Comparison of ENCODE assay signal across 40 cellular contexts in the genomic region with DNA sequence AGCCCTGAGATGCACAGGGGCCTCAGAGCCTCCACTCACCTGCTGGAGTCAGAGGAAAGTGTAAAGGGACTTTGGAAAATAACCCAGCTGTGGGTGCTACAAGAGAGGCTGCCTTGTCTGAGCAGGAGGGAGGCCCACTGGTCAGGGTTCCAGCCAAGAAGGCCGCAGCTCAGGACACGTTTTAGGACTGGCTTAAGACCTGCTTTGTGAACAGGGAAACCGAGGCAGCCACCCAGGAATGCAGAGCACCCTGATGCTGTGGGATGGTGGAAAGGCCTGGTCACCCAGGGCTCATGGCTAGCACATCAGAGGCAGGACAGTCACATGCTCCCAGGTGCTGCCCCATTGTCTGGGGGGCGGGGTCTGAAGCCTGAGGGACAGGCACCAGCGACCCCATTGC. TPM values are rescaled to one million over a fixed set of nuclear protein-coding genes. Genes with fewer than 3 reads are reported as not detected.
"Had no signal": no experiment of that assay in that cellular context is flagged by ENCODE, and none has a peak within 500 bp of the region (broad histone marks: within the 10 kb centered on the region; RNA-seq: fewer than 3 reads in every experiment).

No MANE protein-coding gene starts in this region.

- H3K27me3 ChIP-seq: adrenal gland, ascending aorta, body of pancreas, brain microvascular endothelial cell, breast epithelium, cardiac muscle cell had no signal

- H3K36me3 Mint-ChIP-seq: activated naive CD4-positive, alpha-beta T cell treated with anti-CD3 and anti-CD28 coated beads, Interleukin-2, amount 10 ng/mL, durations not matched to agents 7 days and 5 days; activated naive CD4-positive, alpha-beta T cell treated with anti-CD3 and anti-CD28 coated beads, Interleukin-2, amount 50 U/mL, for 24 hours; activated naive CD4-positive, alpha-beta T cell treated with anti-CD3 and anti-CD28 coated beads, Interleukin-2, amount 50 U/mL, for 72 hours; activated naive CD8-positive, alpha-beta T cell; activated naive CD8-positive, alpha-beta T cell treated with anti-CD3 and anti-CD28 coated beads for 36 hours; activated naive CD8-positive, alpha-beta T cell treated with anti-CD3 and anti-CD28 coated beads, Interleukin-2, amount 10 ng/mL, durations not matched to agents 7 days and 5 days; brain had no signal

- H3K9me3 Mint-ChIP-seq: activated naive CD4-positive, alpha-beta T cell treated with anti-CD3 and anti-CD28 coated beads for 36 hours; activated naive CD4-positive, alpha-beta T cell treated with anti-CD3 and anti-CD28 coated beads, Interleukin-2, amount 10 ng/mL, durations not matched to agents 7 days and 5 days; activated naive CD4-positive, alpha-beta T cell treated with anti-CD3 and anti-CD28 coated beads, Interleukin-2, amount 50 U/mL, for 24 hours; activated naive CD4-positive, alpha-beta T cell treated with anti-CD3 and anti-CD28 coated beads, Interleukin-2, amount 50 U/mL, for 72 hours; activated naive CD8-positive, alpha-beta T cell treated with anti-CD3 and anti-CD28 coated beads for 36 hours; activated naive CD8-positive, alpha-beta T cell treated with anti-CD3 and anti-CD28 coated beads, Interleukin-2, amount 10 ng/mL, durations not matched to agents 7 days and 5 days; activated naive CD8-positive, alpha-beta T cell treated with anti-CD3 and anti-CD28 coated beads, Interleukin-2, amount 50 U/mL, for 24 hours; activated T-cell treated with anti-CD3 and anti-CD28 coated beads, Interleukin-2, amount 50 U/mL, for 24 hours; activated T-cell treated with anti-CD3 and anti-CD28 coated beads, Interleukin-2, amount 50 U/mL, for 4 hours; activated T-cell treated with anti-CD3 and anti-CD28 coated beads, Interleukin-2, amount 50 U/mL, for 72 hours; activated T-helper 1 cell treated with anti-CD3 and anti-CD28 coated beads, Interleukin-12 subunit alpha, Interleukin-12 subunit beta, Interleukin-2, Interleukin-4 antibody, amounts not matched to agents 30 ng/mL and 10 ng/mL and 1 ng/mL, durations not matched to agents 14 hours and 24 hours and 36 hours; activated T-helper 17 cell treated with anti-CD3 and anti-CD28 coated beads, Interleukin-2, amount 50 U/mL, for 72 hours; activated T-helper 2 cell treated with anti-CD3 and anti-CD28 coated beads, Interferon-gamma antibody, Interleukin-2, Interleukin-4, amounts not matched to agents 10 μg/mL and 5 μg/mL and 100 μg/mL, durations not matched to agents 14 hours and 24 hours and 36 hours; brain; central memory CD8-positive, alpha-beta T cell had no signal

- H3K27ac Mint-ChIP-seq: activated naive CD4-positive, alpha-beta T cell treated with anti-CD3 and anti-CD28 coated beads for 36 hours; activated naive CD4-positive, alpha-beta T cell treated with anti-CD3 and anti-CD28 coated beads, Interleukin-2, amount 10 ng/mL, durations not matched to agents 7 days and 5 days; activated naive CD4-positive, alpha-beta T cell treated with anti-CD3 and anti-CD28 coated beads, Interleukin-2, amount 50 U/mL, for 24 hours; activated naive CD4-positive, alpha-beta T cell treated with anti-CD3 and anti-CD28 coated beads, Interleukin-2, amount 50 U/mL, for 72 hours; activated naive CD8-positive, alpha-beta T cell; activated naive CD8-positive, alpha-beta T cell treated with anti-CD3 and anti-CD28 coated beads for 36 hours; activated naive CD8-positive, alpha-beta T cell treated with anti-CD3 and anti-CD28 coated beads, Interleukin-2, amount 10 ng/mL, durations not matched to agents 7 days and 5 days; activated naive CD8-positive, alpha-beta T cell treated with anti-CD3 and anti-CD28 coated beads, Interleukin-2, amount 50 U/mL, for 24 hours; activated T-cell treated with anti-CD3 and anti-CD28 coated beads, Interleukin-2, amount 50 U/mL, for 24 hours; activated T-cell treated with anti-CD3 and anti-CD28 coated beads, Interleukin-2, amount 50 U/mL, for 72 hours; activated T-helper 1 cell treated with anti-CD3 and anti-CD28 coated beads, Interleukin-12 subunit alpha, Interleukin-12 subunit beta, Interleukin-2, Interleukin-4 antibody, amounts not matched to agents 30 ng/mL and 10 ng/mL and 1 ng/mL, durations not matched to agents 14 hours and 24 hours and 36 hours; activated T-helper 17 cell treated with anti-CD3 and anti-CD28 coated beads, Interleukin-2, amount 50 U/mL, for 72 hours; activated T-helper 2 cell treated with anti-CD3 and anti-CD28 coated beads, Interferon-gamma antibody, Interleukin-2, Interleukin-4, amounts not matched to agents 10 μg/mL and 5 μg/mL and 100 μg/mL, durations not matched to agents 14 hours and 24 hours and 36 hours had no signal

- DNase-seq: activated effector memory CD4-positive, alpha-beta T cell treated with anti-CD3 and anti-CD28 coated beads, Interleukin-2, amount 50 U/mL, for 16 hours; activated effector memory CD4-positive, alpha-beta T cell treated with Interleukin-2 at 50 U/mL for 16 hours; activated gamma-delta T cell; activated gamma-delta T cell treated with Interleukin-2 at 50 U/mL for 16 hours; activated naive CD4-positive, alpha-beta T cell; activated naive CD4-positive, alpha-beta T cell treated with anti-CD3 and anti-CD28 coated beads for 36 hours; activated naive CD4-positive, alpha-beta T cell treated with anti-CD3 and anti-CD28 coated beads, Interleukin-2, amount 10 ng/mL, durations not matched to agents 7 days and 5 days; activated naive CD4-positive, alpha-beta T cell treated with anti-CD3 and anti-CD28 coated beads, Interleukin-2, amount 50 U/mL, for 16 hours; activated naive CD4-positive, alpha-beta T cell treated with Interleukin-2 at 50 U/mL for 16 hours; activated naive CD8-positive, alpha-beta T cell treated with anti-CD3 and anti-CD28 coated beads for 36 hours; activated naive CD8-positive, alpha-beta T cell treated with anti-CD3 and anti-CD28 coated beads, Interleukin-2, amount 10 ng/mL, durations not matched to agents 7 days and 5 days; activated naive CD8-positive, alpha-beta T cell treated with anti-CD3 and anti-CD28 coated beads, Interleukin-2, amount 50 U/mL, for 24 hours; activated T-cell treated with anti-CD3 and anti-CD28 coated beads, Interleukin-2, amount 50 U/mL, for 1 hour; activated T-cell treated with anti-CD3 and anti-CD28 coated beads, Interleukin-2, amount 50 U/mL, for 24 hours; activated T-cell treated with anti-CD3 and anti-CD28 coated beads, Interleukin-2, amount 50 U/mL, for 4 hours; activated T-cell treated with anti-CD3 and anti-CD28 coated beads, Interleukin-2, amount 50 U/mL, for 48 hours; activated T-cell treated with anti-CD3 and anti-CD28 coated beads, Interleukin-2, amount 50 U/mL, for 72 hours; adrenal gland; amniotic stem cell; amygdala; anterior cingulate cortex; aorta; body of pancreas; brain microvascular endothelial cell; caudate nucleus; central memory CD4-positive, alpha-beta T cell; cerebellar nuclear complex had no signal

- H3K36me3 ChIP-seq: adrenal gland, ascending aorta, brain microvascular endothelial cell, breast epithelium, cardiac muscle cell had no signal

- FAIRE-seq: astrocyte, bronchial epithelial cell had no signal

- H3K27ac ChIP-seq: adrenal gland, ascending aorta, body of pancreas, brain microvascular endothelial cell, breast epithelium, cardiac muscle cell had no signal

- ATAC-seq: activated naive CD4-positive, alpha-beta T cell treated with anti-CD3 and anti-CD28 coated beads, Interleukin-2, amount 50 U/mL, for 72 hours; activated naive CD8-positive, alpha-beta T cell treated with anti-CD3 and anti-CD28 coated beads, Interleukin-2, amount 50 U/mL, for 24 hours; activated T-cell treated with anti-CD3 and anti-CD28 coated beads, Interleukin-2, amount 50 U/mL, for 4 hours; activated T-cell treated with anti-CD3 and anti-CD28 coated beads, Interleukin-2, amount 50 U/mL, for 72 hours; activated T-helper 17 cell treated with anti-CD3 and anti-CD28 coated beads, Interleukin-2, amount 50 U/mL, for 72 hours; body of pancreas had no signal

- H3K4me3 ChIP-seq: adrenal gland, ascending aorta, body of pancreas, breast epithelium, cardiac muscle cell had no signal

- H3K27me3 Mint-ChIP-seq: activated naive CD8-positive, alpha-beta T cell had no signal

- H3K9me3 ChIP-seq: adrenal gland, ascending aorta, body of pancreas, breast epithelium had no signal

- H3K4me3 Mint-ChIP-seq: activated naive CD4-positive, alpha-beta T cell treated with anti-CD3 and anti-CD28 coated beads for 36 hours; activated naive CD4-positive, alpha-beta T cell treated with anti-CD3 and anti-CD28 coated beads, Interleukin-2, amount 10 ng/mL, durations not matched to agents 7 days and 5 days; activated naive CD4-positive, alpha-beta T cell treated with anti-CD3 and anti-CD28 coated beads, Interleukin-2, amount 50 U/mL, for 24 hours; activated naive CD8-positive, alpha-beta T cell; activated naive CD8-positive, alpha-beta T cell treated with anti-CD3 and anti-CD28 coated beads for 36 hours; activated naive CD8-positive, alpha-beta T cell treated with anti-CD3 and anti-CD28 coated beads, Interleukin-2, amount 10 ng/mL, durations not matched to agents 7 days and 5 days; activated naive CD8-positive, alpha-beta T cell treated with anti-CD3 and anti-CD28 coated beads, Interleukin-2, amount 50 U/mL, for 24 hours; activated T-cell treated with anti-CD3 and anti-CD28 coated beads, Interleukin-2, amount 50 U/mL, for 24 hours; activated T-cell treated with anti-CD3 and anti-CD28 coated beads, Interleukin-2, amount 50 U/mL, for 4 hours; activated T-cell treated with anti-CD3 and anti-CD28 coated beads, Interleukin-2, amount 50 U/mL, for 72 hours; activated T-helper 1 cell treated with anti-CD3 and anti-CD28 coated beads, Interleukin-12 subunit alpha, Interleukin-12 subunit beta, Interleukin-2, Interleukin-4 antibody, amounts not matched to agents 30 ng/mL and 10 ng/mL and 1 ng/mL, durations not matched to agents 14 hours and 24 hours and 36 hours; activated T-helper 17 cell treated with anti-CD3 and anti-CD28 coated beads, Interleukin-2, amount 50 U/mL, for 72 hours; brain; central memory CD8-positive, alpha-beta T cell had no signal

- H3K4me1 Mint-ChIP-seq: activated naive CD4-positive, alpha-beta T cell treated with anti-CD3 and anti-CD28 coated beads, Interleukin-2, amount 10 ng/mL, durations not matched to agents 7 days and 5 days; activated naive CD4-positive, alpha-beta T cell treated with anti-CD3 and anti-CD28 coated beads, Interleukin-2, amount 50 U/mL, for 24 hours; activated naive CD8-positive, alpha-beta T cell treated with anti-CD3 and anti-CD28 coated beads for 36 hours; activated naive CD8-positive, alpha-beta T cell treated with anti-CD3 and anti-CD28 coated beads, Interleukin-2, amount 10 ng/mL, durations not matched to agents 7 days and 5 days; activated naive CD8-positive, alpha-beta T cell treated with anti-CD3 and anti-CD28 coated beads, Interleukin-2, amount 50 U/mL, for 24 hours; activated T-helper 17 cell treated with anti-CD3 and anti-CD28 coated beads, Interleukin-2, amount 50 U/mL, for 72 hours; central memory CD8-positive, alpha-beta T cell had no signal

- H3K4me1 ChIP-seq: adrenal gland, ascending aorta, body of pancreas, breast epithelium had no signal

RNA-seq across cellular contexts. Expression of gene CHST15, which starts 38.9 kb away (rescaled TPM):
- total RNA-seq: activated T-helper 2 cell treated with anti-CD3 and anti-CD28 coated beads, Interferon-gamma antibody, Interleukin-2, Interleukin-4, amounts not matched to agents 10 μg/mL and 5 μg/mL and 100 μg/mL, durations not matched to agents 14 hours and 24 hours and 36 hours had no signal
